Comparison of ENCODE assay signal across 8 cellular contexts in the genomic region with DNA sequence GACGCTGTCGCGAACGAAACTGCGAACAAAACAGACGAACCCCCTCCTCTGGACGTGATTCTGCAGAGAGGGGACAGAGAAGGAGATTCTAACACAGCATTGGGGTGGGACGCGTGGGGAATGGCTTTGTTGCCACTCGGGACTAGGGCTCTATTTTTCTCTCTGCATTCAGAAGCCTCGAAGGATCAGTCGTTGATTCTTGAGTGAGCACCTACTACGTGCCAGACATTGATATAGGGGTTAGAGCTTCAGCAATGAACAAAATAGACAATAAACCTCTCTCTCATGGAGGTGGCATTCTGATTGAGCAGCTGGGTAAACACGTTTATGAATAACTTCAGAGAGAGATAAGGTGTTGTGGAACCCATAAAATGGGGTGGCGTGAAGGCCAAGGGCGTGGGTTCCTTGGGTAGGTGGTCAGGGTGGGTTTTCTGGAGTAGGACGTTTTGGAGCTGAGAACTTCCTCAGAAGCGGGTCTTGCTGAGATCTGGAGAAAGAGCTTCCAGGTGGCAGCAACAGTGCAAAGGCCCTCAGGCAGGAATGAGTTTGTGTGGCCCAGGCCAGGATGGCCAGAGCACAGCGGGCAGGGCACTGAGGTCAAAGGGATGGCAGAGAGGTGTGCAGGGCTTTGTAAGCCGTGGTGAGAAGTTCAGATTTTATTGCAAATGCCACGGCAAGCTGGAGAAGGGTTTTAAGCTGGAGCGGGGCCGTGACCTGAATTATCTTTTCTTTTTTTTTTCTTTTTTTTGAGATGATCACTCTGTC. TPM values are rescaled to one million over a fixed set of nuclear protein-coding genes. Genes with fewer than 3 reads are reported as not detected.
DNase-seq lines count a peak whose midpoint lies in the region; ATAC-seq and TF ChIP-seq lines count a peak whose summit lies in the region.

No MANE protein-coding gene starts in this region.

- peaks cover 2% of the 10 kb centered on the region for H3K36me3 Mint-ChIP-seq in activated naive CD4-positive, alpha-beta T cell treated with anti-CD3 and anti-CD28 coated beads for 36 hours (ENCODE audit: low read depth)
- H3K36me3 Mint-ChIP-seq in type B pancreatic cell, result no peaks in the 10 kb centered on the region

- intact Hi-C loops in activated naive CD4-positive, alpha-beta T cell treated with anti-CD3 and anti-CD28 coated beads for 36 hours (cut with micrococcal nuclease), result no loop called here
- intact Hi-C loops in dorsolateral prefrontal cortex (cut with DNase I), result no loop called here

- H3K4me3 ChIP-seq in dorsolateral prefrontal cortex (peak overlapping the region; percentile 42 to 77 (median 64)), mucosa of rectum (ENCODE audit: low read length in 2 of 2) (peak overlapping the region; percentile 76 to 80)

- no peaks in the 10 kb centered on the region for H3K9me3 ChIP-seq in mucosa of rectum (ENCODE audit: control insufficient read depth in 2 of 2, low read length in 2 of 2)

- peaks cover 9% of the 10 kb centered on the region for H3K4me1 Mint-ChIP-seq in activated naive CD4-positive, alpha-beta T cell treated with anti-CD3 and anti-CD28 coated beads for 36 hours (ENCODE audit: low read depth)
- peaks cover 36% of the 10 kb centered on the region for H3K4me1 Mint-ChIP-seq in type B pancreatic cell (ENCODE audit: unreplicated experiment)

- H3K27me3 ChIP-seq in dorsolateral prefrontal cortex, result peaks cover 0 to 34% (median 9%) of the 10 kb centered on the region in 45 donors
- H3K27me3 ChIP-seq in mucosa of rectum (ENCODE audit: control insufficient read depth in 2 of 2, insufficient read depth in 2 of 2, low read length in 2 of 2), result no peaks in the 10 kb centered on the region

- H3K27me3 Mint-ChIP-seq in activated naive CD4-positive, alpha-beta T cell treated with anti-CD3 and anti-CD28 coated beads for 36 hours (ENCODE audit: low read depth), result peaks cover 52% of the 10 kb centered on the region
- H3K27me3 Mint-ChIP-seq in type B pancreatic cell, result peaks cover 4% of the 10 kb centered on the region

- no peak for ATAC-seq in HG03159 (IDR thresholded peaks at IDR 0.05; ENCODE audit: unreplicated experiment)
- ATAC-seq in HG03045 (IDR thresholded peaks at IDR 0.05; ENCODE audit: unreplicated experiment), result no peak

- no peak for DNase-seq in activated naive CD4-positive, alpha-beta T cell treated with anti-CD3 and anti-CD28 coated beads for 36 hours
- no peak for DNase-seq in activated naive CD4-positive, alpha-beta T cell treated with Interleukin-2 at 50 U/mL for 16 hours
- DNase-seq in dorsolateral prefrontal cortex (no peak), type B pancreatic cell (ENCODE audit: extremely low spot score, unreplicated experiment) (no peak), UCSD-AML1 (lab: John Stamatoyannopoulos, UW; ENCODE audit: unreplicated experiment) (no peak)

- H3K4me1 ChIP-seq in mucosa of rectum (ENCODE audit: control insufficient read depth in 2 of 2, insufficient read depth in 2 of 2, low read length in 2 of 2), result peaks cover 23 to 47% of the 10 kb centered on the region in 2 donors

- no peaks in the 10 kb centered on the region for H3K36me3 ChIP-seq in mucosa of rectum (ENCODE audit: control insufficient read depth in 2 of 2, insufficient read depth in 2 of 2, low read length in 2 of 2)

- peak overlapping the region in 10 of 59 donors; percentile 23 to 80 (median 64) for H3K27ac ChIP-seq in dorsolateral prefrontal cortex
- peak overlapping the region; percentile 85 to 92 for H3K27ac ChIP-seq in mucosa of rectum (ENCODE audit: low read depth in 2 of 2, low read length in 2 of 2)

- CTCF ChIA-PET in activated naive CD4-positive, alpha-beta T cell treated with anti-CD3 and anti-CD28 coated beads for 36 hours (lab: Charles Lee), result interaction anchor here (0.5 kb wide), 1 partner anchor 425 kb away, joined by 3 read pairs; no protein-coding TSS in a partner anchor

- H3K4me3 Mint-ChIP-seq in activated naive CD4-positive, alpha-beta T cell treated with anti-CD3 and anti-CD28 coated beads for 36 hours, result peak overlapping the region; percentile 22
- H3K4me3 Mint-ChIP-seq in type B pancreatic cell, result peak overlapping the region; percentile 93

- TF ChIP-seq CTCF in dorsolateral prefrontal cortex (IDR thresholded peaks at IDR 0.05 in 54 of 56, conservative IDR thresholded peaks at IDR 0.05 in 2 of 56; ENCODE audit: low read depth in 1 of 56, partially characterized antibody in 56 of 56), result no peak
- no peak for TF ChIP-seq CTCF in type B pancreatic cell (conservative IDR thresholded peaks at IDR 0.05)

- no peak overlapping the region for H3K27ac Mint-ChIP-seq in activated naive CD4-positive, alpha-beta T cell treated with anti-CD3 and anti-CD28 coated beads for 36 hours
- H3K27ac Mint-ChIP-seq in type B pancreatic cell, result peak overlapping the region; percentile 88

- H3K9me3 Mint-ChIP-seq in activated naive CD4-positive, alpha-beta T cell treated with anti-CD3 and anti-CD28 coated beads for 36 hours, result peaks cover 6% of the 10 kb centered on the region
- no peaks in the 10 kb centered on the region for H3K9me3 Mint-ChIP-seq in type B pancreatic cell

- H3K9ac ChIP-seq in mucosa of rectum (ENCODE audit: low read depth in 1 of 2, low read length in 2 of 2), result peak overlapping the region; percentile 83 to 87

RNA-seq across cellular contexts. Expression of a gene that starts 0.9 kb away (rescaled TPM):
- total RNA-seq in activated naive CD4-positive, alpha-beta T cell treated with anti-CD3 and anti-CD28 coated beads for 36 hours, result not detected
- total RNA-seq in dorsolateral prefrontal cortex, result 10 to 100 TPM in 1 of 120 experiments, 1 to 10 TPM in 119; 1.3 to 11.2 (median 3.6) TPM
- total RNA-seq in type B pancreatic cell (ENCODE audit: low replicate concordance), result 12.3 and 15.8 TPM in 2 replicates

RNA-seq across cellular contexts. Expression of a gene that starts 21.1 kb away (rescaled TPM):
- total RNA-seq in activated naive CD4-positive, alpha-beta T cell treated with anti-CD3 and anti-CD28 coated beads for 36 hours, result 1 to 10 TPM; 7.8 to 8.3 TPM
- 10 to 100 TPM in 119 of 120 experiments, 1 to 10 TPM in 1; 9.6 to 17.8 (median 13.5) TPM for total RNA-seq in dorsolateral prefrontal cortex
- total RNA-seq in type B pancreatic cell (ENCODE audit: low replicate concordance), result 11.4 and 13.6 TPM in 2 replicates

RNA-seq across cellular contexts. Expression of a gene that starts 59.1 kb away (rescaled TPM):
- total RNA-seq in activated naive CD4-positive, alpha-beta T cell treated with anti-CD3 and anti-CD28 coated beads for 36 hours, result not detected
- 10 to 100 TPM in 119 of 120 experiments, 1 to 10 TPM in 1; 7.7 to 76.0 (median 26.1) TPM for total RNA-seq in dorsolateral prefrontal cortex
- total RNA-seq in type B pancreatic cell (ENCODE audit: low replicate concordance), result 3.2 and 7.9 TPM in 2 replicates
